ENCODE assay signal across 9 cellular contexts in genomic region chr16:85151603-85152413, GRCh38. TPM values are rescaled to one million over a fixed set of nuclear protein-coding genes. Genes with fewer than 3 reads are reported as not detected.
DNase-seq lines count a peak whose midpoint lies in the region; ATAC-seq and TF ChIP-seq lines count a peak whose summit lies in the region.
"Had no signal": no experiment of that assay in that cellular context is flagged by ENCODE, and none has a peak within 500 bp of the region (broad histone marks: within the 10 kb centered on the region; RNA-seq: fewer than 3 reads in every experiment).

No MANE protein-coding gene starts in this region.

- intact Hi-C loops in left ventricle myocardium superior (cut with micrococcal nuclease), result no loop called here

- no peak overlapping the region for H3K4me3 Mint-ChIP-seq in WTC11
- no peak overlapping the region for H3K4me3 Mint-ChIP-seq in stimulated activated memory B cell treated with anti-CD40 and anti-IgM and Interleukin-4, amounts not matched to agents 10 μg/mL and 1 μg/mL and 100 μg/mL, for 72 hours

- H3K36me3 Mint-ChIP-seq in WTC11, result no peaks in the 10 kb centered on the region
- no peaks in the 10 kb centered on the region for H3K36me3 Mint-ChIP-seq in stimulated activated memory B cell treated with anti-CD40 and anti-IgM and Interleukin-4, amounts not matched to agents 10 μg/mL and 1 μg/mL and 100 μg/mL, for 72 hours
- H3K36me3 Mint-ChIP-seq: IgD-negative memory B cell had no signal

- TF ChIP-seq CTCF in WTC11 (IDR thresholded peaks at IDR 0.05), result no peak

- no peaks in the 10 kb centered on the region; the same call in 1 of the 2 replicates for H3K27me3 Mint-ChIP-seq in WTC11 (ENCODE audit: low read depth)
- H3K27me3 Mint-ChIP-seq in stimulated activated memory B cell treated with anti-CD40 and anti-IgM and Interleukin-4, amounts not matched to agents 10 μg/mL and 1 μg/mL and 100 μg/mL, for 72 hours, result peaks cover 22% of the 10 kb centered on the region

- no peaks in the 10 kb centered on the region for H3K9me3 Mint-ChIP-seq in WTC11
- peaks cover 1% of the 10 kb centered on the region for H3K9me3 Mint-ChIP-seq in stimulated activated memory B cell treated with anti-CD40 and anti-IgM and Interleukin-4, amounts not matched to agents 10 μg/mL and 1 μg/mL and 100 μg/mL, for 72 hours

- CTCF ChIA-PET in WTC11 (lab: Charles Lee), result interaction anchor here (1.0 to 2.4 kb wide), 3 partner anchors 21 to 65 kb away, joined by 3 to 20 read pairs (median 5); no protein-coding TSS in a partner anchor

- H3K4me1 Mint-ChIP-seq in WTC11, result peaks cover 7% of the 10 kb centered on the region; the same call in 1 of the 2 replicates
- no peaks in the 10 kb centered on the region for H3K4me1 Mint-ChIP-seq in stimulated activated memory B cell treated with anti-CD40 and anti-IgM and Interleukin-4, amounts not matched to agents 10 μg/mL and 1 μg/mL and 100 μg/mL, for 72 hours
- H3K4me1 Mint-ChIP-seq: IgD-negative memory B cell had no signal

- POLR2A ChIA-PET in WTC11 (lab: Charles Lee), result no interaction called here

- DNase-seq in GOT3 (lab: John Stamatoyannopoulos, UW), result peak; percentile 50
- DNase-seq in WTC11 (ENCODE audit: low spot score), result no peak
- peak; percentile 91 for DNase-seq in left ventricle myocardium superior
- DNase-seq in NCI-H748 treated with DMSO at 0.1 percent for 48 hours (lab: John Stamatoyannopoulos, UW), result no peak

- peak overlapping the region; percentile 58 for H3K27ac Mint-ChIP-seq in WTC11
- H3K27ac Mint-ChIP-seq in stimulated activated memory B cell treated with anti-CD40 and anti-IgM and Interleukin-4, amounts not matched to agents 10 μg/mL and 1 μg/mL and 100 μg/mL, for 72 hours, result no peak overlapping the region
- H3K27ac Mint-ChIP-seq: IgD-negative memory B cell had no signal

- ATAC-seq in WTC11, result peak; percentile 38
- peak; percentile 75 for ATAC-seq in left ventricle myocardium superior
- ATAC-seq in stimulated activated memory B cell treated with anti-CD40 and anti-IgM and Interleukin-4, amounts not matched to agents 10 μg/mL and 1 μg/mL and 100 μg/mL, for 72 hours, result peak; percentile 71
- ATAC-seq in GM21447 (IDR thresholded peaks at IDR 0.05; ENCODE audit: unreplicated experiment), result no peak
- no peak for ATAC-seq in HG03095 (IDR thresholded peaks at IDR 0.05; ENCODE audit: unreplicated experiment)
- ATAC-seq in HG03045 (IDR thresholded peaks at IDR 0.05; ENCODE audit: unreplicated experiment), result no peak

TF ChIP-seq in WTC11, 78 proteins besides CTCF, POLR2A, EP300 and RAD21:
- TF ChIP-seq SMAD4 (CRISPR knock-in tag; IDR thresholded peaks at IDR 0.05) (no peak), SOX15 (CRISPR knock-in tag; IDR thresholded peaks at IDR 0.05) (no peak), ERG (CRISPR knock-in tag; IDR thresholded peaks at IDR 0.05) (no peak), GABPB1 (CRISPR knock-in tag; IDR thresholded peaks at IDR 0.05) (no peak), NR3C1 (CRISPR knock-in tag; conservative IDR thresholded peaks at IDR 0.05; ENCODE audit: low read depth) (no peak)

RNA-seq across cellular contexts. Expression of gene CIBAR2, which starts 39.5 kb away (rescaled TPM):
- not detected in 3 replicates for total RNA-seq in WTC11 (2021)
- not detected for total RNA-seq in left ventricle myocardium superior

Comparison
In these comparisons a context has a peak if more than half of its experiments do, and no peak if none do; other contexts are left out.
1. DNase-seq: peak in GOT3 (single experiment) and left ventricle myocardium superior (single experiment); none in WTC11 (single experiment) and NCI-H748 treated with DMSO at 0.1 percent for 48 hours (single experiment).
2. ATAC-seq: peak in WTC11 (single experiment), left ventricle myocardium superior (single experiment) and stimulated activated memory B cell treated with anti-CD40 and anti-IgM and Interleukin-4, amounts not matched to agents 10 μg/mL and 1 μg/mL and 100 μg/mL, for 72 hours (single experiment); none in GM21447 (single experiment), HG03095 (single experiment) and HG03045 (single experiment).